Comparison of ENCODE assay signal across 12 cellular contexts in the genomic region with DNA sequence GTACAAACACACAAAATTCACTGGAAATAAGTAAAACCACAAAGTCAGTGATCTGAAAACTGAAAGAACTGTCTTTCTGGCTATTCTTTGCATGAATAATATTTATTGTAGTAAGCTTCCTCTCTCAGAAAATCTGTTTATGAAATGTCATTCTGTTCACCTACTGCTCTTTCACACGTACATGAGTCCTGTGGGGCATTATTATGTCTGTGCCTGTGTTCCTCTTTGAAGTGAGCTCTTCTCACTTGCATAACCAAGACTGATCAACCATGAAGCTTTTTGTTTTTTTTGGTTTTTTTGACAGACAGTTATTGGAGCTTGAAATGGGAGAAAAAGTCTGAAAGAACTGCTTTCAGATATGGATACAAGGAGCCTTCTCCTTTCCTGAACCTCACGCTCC.
DNase-seq lines count a peak whose midpoint lies in the region; ATAC-seq lines count a peak whose summit lies in the region.
"Had no signal": no experiment of that assay in that cellular context is flagged by ENCODE, and none has a peak within 500 bp of the region (broad histone marks: within the 10 kb centered on the region; RNA-seq: fewer than 3 reads in every experiment).

No MANE protein-coding gene starts in this region.

- peak overlapping the region; percentile 20 for H3K4me3 Mint-ChIP-seq in activated CD4-positive, alpha-beta T cell treated with anti-CD3 and anti-CD28 coated beads, Interleukin-2, amount 10 ng/mL, durations not matched to agents 24 days and 14 days
- peak overlapping the region; percentile 1 to 6 for H3K4me3 Mint-ChIP-seq in stimulated activated naive B cell treated with anti-CD40 and anti-IgM and Interleukin-4, amounts not matched to agents 10 μg/mL and 1 μg/mL and 100 μg/mL, for 72 hours
- H3K4me3 Mint-ChIP-seq: activated CD4-positive, alpha-beta memory T cell treated with anti-CD3 and anti-CD28 coated beads for 36 hours had no signal

- no peaks in the 10 kb centered on the region for H3K9me3 Mint-ChIP-seq in activated CD4-positive, alpha-beta T cell treated with anti-CD3 and anti-CD28 coated beads, Interleukin-2, amount 10 ng/mL, durations not matched to agents 24 days and 14 days
- peaks cover 0 to 2% of the 10 kb centered on the region in 2 donors for H3K9me3 Mint-ChIP-seq in stimulated activated naive B cell treated with anti-CD40 and anti-IgM and Interleukin-4, amounts not matched to agents 10 μg/mL and 1 μg/mL and 100 μg/mL, for 72 hours
- H3K9me3 Mint-ChIP-seq: activated CD4-positive, alpha-beta memory T cell treated with anti-CD3 and anti-CD28 coated beads for 36 hours had no signal

- peaks cover 23% of the 10 kb centered on the region for H3K4me1 Mint-ChIP-seq in activated CD4-positive, alpha-beta T cell treated with anti-CD3 and anti-CD28 coated beads, Interleukin-2, amount 10 ng/mL, durations not matched to agents 24 days and 14 days
- H3K4me1 Mint-ChIP-seq in stimulated activated naive B cell treated with anti-CD40 and anti-IgM and Interleukin-4, amounts not matched to agents 10 μg/mL and 1 μg/mL and 100 μg/mL, for 72 hours = peaks cover 24 to 36% of the 10 kb centered on the region in 2 donors

- H3K27ac Mint-ChIP-seq in activated CD4-positive, alpha-beta T cell treated with anti-CD3 and anti-CD28 coated beads, Interleukin-2, amount 10 ng/mL, durations not matched to agents 24 days and 14 days = peak overlapping the region; percentile 76
- H3K27ac Mint-ChIP-seq in stimulated activated naive B cell treated with anti-CD40 and anti-IgM and Interleukin-4, amounts not matched to agents 10 μg/mL and 1 μg/mL and 100 μg/mL, for 72 hours = peak overlapping the region; percentile 2
- H3K27ac Mint-ChIP-seq: activated CD4-positive, alpha-beta memory T cell treated with anti-CD3 and anti-CD28 coated beads for 36 hours had no signal

- intact Hi-C loops in activated CD4-positive, alpha-beta T cell treated with anti-CD3 and anti-CD28 coated beads, Interleukin-2, amount 10 ng/mL, durations not matched to agents 24 days and 14 days (cut with micrococcal nuclease) = no loop called here

- peak; percentile 69 for ATAC-seq in HG02623 (IDR thresholded peaks at IDR 0.05; ENCODE audit: unreplicated experiment)
- peak; percentile 94 for ATAC-seq in HG03469 (IDR thresholded peaks at IDR 0.05; ENCODE audit: unreplicated experiment)
- peak; percentile 97 to 98 for ATAC-seq in stimulated activated naive B cell treated with anti-CD40 and anti-IgM and Interleukin-4, amounts not matched to agents 10 μg/mL and 1 μg/mL and 100 μg/mL, for 72 hours (replicated peaks)
- ATAC-seq: A549, Right ventricle myocardium inferior had no signal

- no peaks in the 10 kb centered on the region for H3K27me3 Mint-ChIP-seq in activated CD4-positive, alpha-beta T cell treated with anti-CD3 and anti-CD28 coated beads, Interleukin-2, amount 10 ng/mL, durations not matched to agents 24 days and 14 days
- H3K27me3 Mint-ChIP-seq in stimulated activated naive B cell treated with anti-CD40 and anti-IgM and Interleukin-4, amounts not matched to agents 10 μg/mL and 1 μg/mL and 100 μg/mL, for 72 hours = no peaks in the 10 kb centered on the region
- H3K27me3 Mint-ChIP-seq: activated CD4-positive, alpha-beta memory T cell treated with anti-CD3 and anti-CD28 coated beads for 36 hours had no signal

- no peak for DNase-seq in activated CD4-positive, alpha-beta T cell treated with anti-CD3 and anti-CD28 coated beads, Interleukin-2, amount 10 ng/mL, durations not matched to agents 24 days and 14 days
- no peak for DNase-seq in activated CD4-positive, alpha-beta T cell treated with anti-CD3 and anti-CD28 coated beads for 4 hours
- peak; percentile 34 for DNase-seq in stimulated activated naive B cell treated with anti-CD40 and anti-IgM and Interleukin-4, amounts not matched to agents 10 μg/mL and 1 μg/mL and 100 μg/mL, for 72 hours
- no peak for DNase-seq in stimulated activated CD4-positive, alpha-beta T cell treated with anti-CD3 and anti-CD28 coated beads, Interleukin-4, amount 100 ng/mL, for 24 hours
- DNase-seq in NCI-H146 treated with DMSO at 0.1 percent for 48 hours (lab: John Stamatoyannopoulos, UW; ENCODE audit: unreplicated experiment) (no peak), EL (no peak)
- DNase-seq: activated CD4-positive, alpha-beta memory T cell treated with anti-CD3 and anti-CD28 coated beads for 36 hours; NCI-H2029 had no signal

- H3K36me3 Mint-ChIP-seq in activated CD4-positive, alpha-beta T cell treated with anti-CD3 and anti-CD28 coated beads, Interleukin-2, amount 10 ng/mL, durations not matched to agents 24 days and 14 days (ENCODE audit: low read depth) = no peaks in the 10 kb centered on the region
- H3K36me3 Mint-ChIP-seq in stimulated activated naive B cell treated with anti-CD40 and anti-IgM and Interleukin-4, amounts not matched to agents 10 μg/mL and 1 μg/mL and 100 μg/mL, for 72 hours = no peaks in the 10 kb centered on the region
- H3K36me3 Mint-ChIP-seq: activated CD4-positive, alpha-beta memory T cell treated with anti-CD3 and anti-CD28 coated beads for 36 hours had no signal
